Comparison of ENCODE assay signal across 16 cellular contexts in genomic region chr5:62584395-62584794, GRCh38. TPM values are rescaled to one million over a fixed set of nuclear protein-coding genes. Genes with fewer than 3 reads are reported as not detected.
A peak's percentile ranks its signal among the peaks of the same experiment; 100 is the strongest.
DNase-seq lines count a peak whose midpoint lies in the region; ATAC-seq and TF ChIP-seq lines count a peak whose summit lies in the region.
"Had no signal": no experiment of that assay in that cellular context is flagged by ENCODE, and none has a peak within 500 bp of the region (broad histone marks: within the 10 kb centered on the region; RNA-seq: fewer than 3 reads in every experiment).

No MANE protein-coding gene starts in this region.

- H3K9me3 Mint-ChIP-seq in endothelial cell (ENCODE audit: unreplicated experiment) = no peaks in the 10 kb centered on the region
- H3K9me3 Mint-ChIP-seq: CD4-positive, alpha-beta memory T cell; HFFc6 had no signal

- in situ Hi-C loops in KBM-7 (cut with MboI; ENCODE audit: low pct_unique_long_range_greater_than_20kb, low sequenced_read_pairs) = no loop called here

- no peak overlapping the region for H3K27ac ChIP-seq in lower lobe of right lung

- peak overlapping the region; percentile 96 for H3K27ac Mint-ChIP-seq in endothelial cell (ENCODE audit: unreplicated experiment)
- H3K27ac Mint-ChIP-seq: HFFc6 had no signal

- no peak overlapping the region for H3K4me3 ChIP-seq in lower lobe of right lung
- H3K4me3 ChIP-seq: HAP-1 had no signal

- no peaks in the 10 kb centered on the region for H3K27me3 ChIP-seq in lower lobe of right lung (ENCODE audit: low read depth)

- DNase-seq in KBM-7 (peak; percentile 18), OCI-M1 (lab: John Stamatoyannopoulos, UW) (peak; percentile 38), endothelial cell (ENCODE audit: low spot score) (no peak), lower lobe of right lung (no peak)
- DNase-seq in activated T-cell treated with anti-CD3 and anti-CD28 coated beads, Interleukin-2, amount 50 U/mL, for 1 hour = no peak
- DNase-seq: C1 segment of cervical spinal cord; Calu3; CD4-positive, alpha-beta memory T cell; COR-L47; DMS53; DMS79 treated with DMSO at 0.1 percent for 48 hours; GF-D8; GOT3; HFFc6 had no signal

- intact Hi-C loops in lower lobe of right lung (cut with DNase I) = no loop called here

- no peak for TF ChIP-seq CTCF in endothelial cell (IDR thresholded peaks at IDR 0.05; ENCODE audit: unreplicated experiment)
- TF ChIP-seq CTCF in lower lobe of right lung (IDR thresholded peaks at IDR 0.05) = no peak

- no peaks in the 10 kb centered on the region for H3K9me3 ChIP-seq in lower lobe of right lung
- H3K9me3 ChIP-seq: HAP-1 had no signal

- H3K27me3 Mint-ChIP-seq in endothelial cell (ENCODE audit: unreplicated experiment) = peaks cover 2% of the 10 kb centered on the region
- H3K27me3 Mint-ChIP-seq: CD4-positive, alpha-beta memory T cell had no signal

- H3K36me3 Mint-ChIP-seq in endothelial cell (ENCODE audit: low read depth, unreplicated experiment) = peaks cover 20% of the 10 kb centered on the region

- H3K36me3 ChIP-seq in lower lobe of right lung = no peaks in the 10 kb centered on the region
- H3K36me3 ChIP-seq: HAP-1 had no signal

- H3K4me3 Mint-ChIP-seq in endothelial cell (ENCODE audit: unreplicated experiment) = no peak overlapping the region
- H3K4me3 Mint-ChIP-seq: CD4-positive, alpha-beta memory T cell; HFFc6 had no signal

- no peak for ATAC-seq in lower lobe of right lung
- no peak for ATAC-seq in GM21381 (IDR thresholded peaks at IDR 0.05; ENCODE audit: unreplicated experiment)

- H3K4me1 Mint-ChIP-seq in endothelial cell (ENCODE audit: unreplicated experiment) = peaks cover 66% of the 10 kb centered on the region

- H3K4me1 ChIP-seq in lower lobe of right lung = no peaks in the 10 kb centered on the region
- H3K4me1 ChIP-seq: HAP-1 had no signal

RNA-seq across cellular contexts. Expression of gene LRRC70, which starts 5.8 kb away (rescaled TPM):
- total RNA-seq in endothelial cell (ENCODE audit: unreplicated experiment) (35.0 TPM), lower lobe of right lung (1.1 TPM)

Comparison
In these comparisons a context has a peak if more than half of its experiments do, and no peak if none do; other contexts are left out.
1. DNase-seq: peak in KBM-7 (single experiment) and OCI-M1 (single experiment); none in endothelial cell (single experiment), lower lobe of right lung (single experiment) and activated T-cell treated with anti-CD3 and anti-CD28 coated beads, Interleukin-2, amount 50 U/mL, for 1 hour (single experiment).
2. RNA of gene LRRC70, which starts 5.8 kb away (total RNA-seq): 35.0 TPM in endothelial cell (single experiment); 1.1 TPM in lower lobe of right lung (single experiment); every median in the first group is over 10 times any median in the second.